1 cellular context compared by ENCODE assay signal in the genomic region with DNA sequence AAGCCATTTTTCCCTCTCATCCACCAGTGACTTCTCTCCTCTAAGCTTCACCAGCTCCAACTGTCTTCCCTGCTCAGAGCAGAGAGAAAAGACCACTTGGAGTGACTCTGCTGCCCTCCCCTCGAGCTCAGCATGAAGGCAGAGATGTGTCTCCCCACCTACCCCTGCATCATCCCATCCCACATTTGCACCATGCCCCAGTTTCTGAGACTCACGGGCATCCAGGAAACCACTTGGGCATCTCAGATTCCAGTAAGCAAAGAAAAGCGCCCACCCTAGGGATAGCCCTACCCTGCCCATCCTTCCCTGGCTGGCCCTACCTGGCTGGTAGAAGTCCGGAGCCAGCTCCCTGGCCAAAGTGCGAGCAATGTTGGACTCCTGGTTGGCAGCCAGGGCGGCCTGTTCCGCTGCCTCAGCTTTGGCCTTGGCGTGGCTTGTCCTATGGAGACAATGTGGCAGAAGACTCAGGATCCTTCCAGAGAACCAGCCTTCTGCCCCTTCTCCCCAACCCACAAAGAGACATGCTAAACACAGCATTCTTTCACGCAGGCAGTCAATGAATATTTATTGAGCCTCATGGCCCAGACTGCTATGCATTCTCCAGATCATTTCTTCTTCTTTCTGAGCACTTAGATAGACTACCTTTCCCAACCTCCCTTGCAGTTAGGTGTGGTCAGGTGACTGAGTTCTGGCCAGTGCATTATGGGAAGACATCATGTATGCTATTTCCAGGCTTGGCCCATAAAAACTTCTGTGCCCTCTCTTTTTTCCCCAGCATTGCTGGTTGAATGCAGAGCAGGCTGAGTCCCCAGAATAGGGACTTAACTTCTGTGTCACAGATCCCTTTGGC.
TF ChIP-seq lines count a peak whose summit lies in the region.

No MANE protein-coding gene starts in this region.

TF ChIP-seq in K562, 482 proteins besides CTCF, POLR2A, EP300 and RAD21:
- TF ChIP-seq SIX5 (IDR thresholded peaks at IDR 0.05; ENCODE audit: borderline replicate concordance in 1 of 2, insufficient read depth in 1 of 2, low read depth in 1 of 2, low read length in 2 of 2) = peak in 1 of 2 experiments; percentile 30; a peak in 1 of 4 replicates
- TF ChIP-seq, protein P1, sequence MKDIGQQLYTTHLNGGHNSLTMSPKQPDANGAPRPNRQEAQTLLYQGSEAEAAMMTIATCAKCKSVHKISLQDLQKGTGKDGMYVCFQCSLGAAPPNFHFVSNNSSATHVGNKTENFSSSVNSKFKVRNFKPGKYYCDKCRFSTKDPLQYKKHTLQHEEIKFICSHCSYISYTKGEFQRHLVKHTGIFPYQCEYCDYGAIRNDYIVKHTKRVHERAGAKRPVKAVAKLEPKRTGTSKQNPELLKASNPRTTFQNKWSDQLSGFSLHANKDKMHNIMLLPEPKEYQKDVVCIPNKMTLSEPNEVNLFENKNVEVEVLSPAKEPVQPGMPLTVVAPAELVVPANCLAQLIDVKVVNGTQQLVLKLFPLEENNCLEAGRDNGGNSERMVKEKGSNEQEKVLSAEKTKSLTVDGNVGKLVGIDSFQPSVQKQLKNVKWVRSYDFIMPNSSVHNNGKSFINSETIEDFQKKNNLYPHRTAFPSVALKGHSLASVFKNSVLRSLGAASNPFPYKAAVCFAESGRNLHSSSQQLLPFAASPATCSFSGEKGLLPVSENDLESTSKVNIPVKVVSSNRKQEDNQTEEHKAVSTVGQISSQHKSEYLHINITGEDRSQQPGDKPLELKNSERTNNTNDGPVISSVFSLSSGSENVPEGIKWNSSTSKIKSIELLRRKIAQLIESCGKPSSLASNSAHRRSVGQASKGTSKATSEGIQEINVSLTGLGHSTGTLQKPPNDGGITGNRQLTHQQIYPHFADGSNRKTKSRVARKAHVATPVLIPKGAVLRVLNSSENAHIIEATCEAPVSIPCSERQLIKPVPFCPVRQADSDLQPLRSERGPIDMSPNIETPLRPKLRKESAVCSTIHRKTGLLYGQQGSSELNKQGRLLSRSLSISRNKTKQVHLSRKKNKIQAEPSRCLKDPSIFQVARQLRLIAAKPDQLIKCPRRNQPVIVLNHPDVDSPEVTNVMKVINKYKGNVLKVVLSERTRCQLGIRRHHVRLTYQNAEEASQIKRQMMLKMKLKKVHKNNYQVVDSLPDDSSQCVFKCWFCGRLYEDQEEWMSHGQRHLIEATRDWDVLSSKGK (CRISPR knock-in tag; IDR thresholded peaks at IDR 0.05) = no peak
- TF ChIP-seq NR4A1 (CRISPR knock-in tag; IDR thresholded peaks at IDR 0.05) = no peak
- TF ChIP-seq NR4A1 (tag; IDR thresholded peaks at IDR 0.05) = no peak
- TF ChIP-seq NFRKB (IDR thresholded peaks at IDR 0.05; ENCODE audit: low read depth) = no peak
- TF ChIP-seq, protein P2, sequence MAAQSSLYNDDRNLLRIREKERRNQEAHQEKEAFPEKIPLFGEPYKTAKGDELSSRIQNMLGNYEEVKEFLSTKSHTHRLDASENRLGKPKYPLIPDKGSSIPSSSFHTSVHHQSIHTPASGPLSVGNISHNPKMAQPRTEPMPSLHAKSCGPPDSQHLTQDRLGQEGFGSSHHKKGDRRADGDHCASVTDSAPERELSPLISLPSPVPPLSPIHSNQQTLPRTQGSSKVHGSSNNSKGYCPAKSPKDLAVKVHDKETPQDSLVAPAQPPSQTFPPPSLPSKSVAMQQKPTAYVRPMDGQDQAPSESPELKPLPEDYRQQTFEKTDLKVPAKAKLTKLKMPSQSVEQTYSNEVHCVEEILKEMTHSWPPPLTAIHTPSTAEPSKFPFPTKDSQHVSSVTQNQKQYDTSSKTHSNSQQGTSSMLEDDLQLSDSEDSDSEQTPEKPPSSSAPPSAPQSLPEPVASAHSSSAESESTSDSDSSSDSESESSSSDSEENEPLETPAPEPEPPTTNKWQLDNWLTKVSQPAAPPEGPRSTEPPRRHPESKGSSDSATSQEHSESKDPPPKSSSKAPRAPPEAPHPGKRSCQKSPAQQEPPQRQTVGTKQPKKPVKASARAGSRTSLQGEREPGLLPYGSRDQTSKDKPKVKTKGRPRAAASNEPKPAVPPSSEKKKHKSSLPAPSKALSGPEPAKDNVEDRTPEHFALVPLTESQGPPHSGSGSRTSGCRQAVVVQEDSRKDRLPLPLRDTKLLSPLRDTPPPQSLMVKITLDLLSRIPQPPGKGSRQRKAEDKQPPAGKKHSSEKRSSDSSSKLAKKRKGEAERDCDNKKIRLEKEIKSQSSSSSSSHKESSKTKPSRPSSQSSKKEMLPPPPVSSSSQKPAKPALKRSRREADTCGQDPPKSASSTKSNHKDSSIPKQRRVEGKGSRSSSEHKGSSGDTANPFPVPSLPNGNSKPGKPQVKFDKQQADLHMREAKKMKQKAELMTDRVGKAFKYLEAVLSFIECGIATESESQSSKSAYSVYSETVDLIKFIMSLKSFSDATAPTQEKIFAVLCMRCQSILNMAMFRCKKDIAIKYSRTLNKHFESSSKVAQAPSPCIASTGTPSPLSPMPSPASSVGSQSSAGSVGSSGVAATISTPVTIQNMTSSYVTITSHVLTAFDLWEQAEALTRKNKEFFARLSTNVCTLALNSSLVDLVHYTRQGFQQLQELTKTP (IDR thresholded peaks at IDR 0.05; ENCODE audit: low read depth in 1 of 2, partially characterized antibody in 2 of 2) = peak in 1 of 2 experiments; percentile 91
- no peak for TF ChIP-seq STAT5B (CRISPR knock-in tag; IDR thresholded peaks at IDR 0.05)
- TF ChIP-seq, protein P3, sequence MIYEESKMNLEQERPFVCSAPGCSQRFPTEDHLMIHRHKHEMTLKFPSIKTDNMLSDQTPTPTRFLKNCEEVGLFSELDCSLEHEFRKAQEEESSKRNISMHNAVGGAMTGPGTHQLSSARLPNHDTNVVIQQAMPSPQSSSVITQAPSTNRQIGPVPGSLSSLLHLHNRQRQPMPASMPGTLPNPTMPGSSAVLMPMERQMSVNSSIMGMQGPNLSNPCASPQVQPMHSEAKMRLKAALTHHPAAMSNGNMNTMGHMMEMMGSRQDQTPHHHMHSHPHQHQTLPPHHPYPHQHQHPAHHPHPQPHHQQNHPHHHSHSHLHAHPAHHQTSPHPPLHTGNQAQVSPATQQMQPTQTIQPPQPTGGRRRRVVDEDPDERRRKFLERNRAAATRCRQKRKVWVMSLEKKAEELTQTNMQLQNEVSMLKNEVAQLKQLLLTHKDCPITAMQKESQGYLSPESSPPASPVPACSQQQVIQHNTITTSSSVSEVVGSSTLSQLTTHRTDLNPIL (CRISPR knock-in tag; IDR thresholded peaks at IDR 0.05) = no peak
- no peak for TF ChIP-seq CBX5 (IDR thresholded peaks at IDR 0.05; ENCODE audit: borderline replicate concordance, low read depth)
- TF ChIP-seq, protein P4, sequence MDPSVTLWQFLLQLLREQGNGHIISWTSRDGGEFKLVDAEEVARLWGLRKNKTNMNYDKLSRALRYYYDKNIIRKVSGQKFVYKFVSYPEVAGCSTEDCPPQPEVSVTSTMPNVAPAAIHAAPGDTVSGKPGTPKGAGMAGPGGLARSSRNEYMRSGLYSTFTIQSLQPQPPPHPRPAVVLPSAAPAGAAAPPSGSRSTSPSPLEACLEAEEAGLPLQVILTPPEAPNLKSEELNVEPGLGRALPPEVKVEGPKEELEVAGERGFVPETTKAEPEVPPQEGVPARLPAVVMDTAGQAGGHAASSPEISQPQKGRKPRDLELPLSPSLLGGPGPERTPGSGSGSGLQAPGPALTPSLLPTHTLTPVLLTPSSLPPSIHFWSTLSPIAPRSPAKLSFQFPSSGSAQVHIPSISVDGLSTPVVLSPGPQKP (CRISPR knock-in tag; IDR thresholded peaks at IDR 0.05) = no peak
- TF ChIP-seq, protein P5, sequence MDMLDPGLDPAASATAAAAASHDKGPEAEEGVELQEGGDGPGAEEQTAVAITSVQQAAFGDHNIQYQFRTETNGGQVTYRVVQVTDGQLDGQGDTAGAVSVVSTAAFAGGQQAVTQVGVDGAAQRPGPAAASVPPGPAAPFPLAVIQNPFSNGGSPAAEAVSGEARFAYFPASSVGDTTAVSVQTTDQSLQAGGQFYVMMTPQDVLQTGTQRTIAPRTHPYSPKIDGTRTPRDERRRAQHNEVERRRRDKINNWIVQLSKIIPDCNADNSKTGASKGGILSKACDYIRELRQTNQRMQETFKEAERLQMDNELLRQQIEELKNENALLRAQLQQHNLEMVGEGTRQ (CRISPR knock-in tag; IDR thresholded peaks at IDR 0.05) = peak; percentile 87
- TF ChIP-seq TSC22D4 (tag; IDR thresholded peaks at IDR 0.05) = no peak
- TF ChIP-seq, protein P6, sequence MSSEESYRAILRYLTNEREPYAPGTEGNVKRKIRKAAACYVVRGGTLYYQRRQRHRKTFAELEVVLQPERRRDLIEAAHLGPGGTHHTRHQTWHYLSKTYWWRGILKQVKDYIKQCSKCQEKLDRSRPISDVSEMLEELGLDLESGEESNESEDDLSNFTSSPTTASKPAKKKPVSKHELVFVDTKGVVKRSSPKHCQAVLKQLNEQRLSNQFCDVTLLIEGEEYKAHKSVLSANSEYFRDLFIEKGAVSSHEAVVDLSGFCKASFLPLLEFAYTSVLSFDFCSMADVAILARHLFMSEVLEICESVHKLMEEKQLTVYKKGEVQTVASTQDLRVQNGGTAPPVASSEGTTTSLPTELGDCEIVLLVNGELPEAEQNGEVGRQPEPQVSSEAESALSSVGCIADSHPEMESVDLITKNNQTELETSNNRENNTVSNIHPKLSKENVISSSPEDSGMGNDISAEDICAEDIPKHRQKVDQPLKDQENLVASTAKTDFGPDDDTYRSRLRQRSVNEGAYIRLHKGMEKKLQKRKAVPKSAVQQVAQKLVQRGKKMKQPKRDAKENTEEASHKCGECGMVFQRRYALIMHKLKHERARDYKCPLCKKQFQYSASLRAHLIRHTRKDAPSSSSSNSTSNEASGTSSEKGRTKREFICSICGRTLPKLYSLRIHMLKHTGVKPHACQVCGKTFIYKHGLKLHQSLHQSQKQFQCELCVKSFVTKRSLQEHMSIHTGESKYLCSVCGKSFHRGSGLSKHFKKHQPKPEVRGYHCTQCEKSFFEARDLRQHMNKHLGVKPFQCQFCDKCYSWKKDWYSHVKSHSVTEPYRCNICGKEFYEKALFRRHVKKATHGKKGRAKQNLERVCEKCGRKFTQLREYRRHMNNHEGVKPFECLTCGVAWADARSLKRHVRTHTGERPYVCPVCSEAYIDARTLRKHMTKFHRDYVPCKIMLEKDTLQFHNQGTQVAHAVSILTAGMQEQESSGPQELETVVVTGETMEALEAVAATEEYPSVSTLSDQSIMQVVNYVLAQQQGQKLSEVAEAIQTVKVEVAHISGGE (CRISPR knock-in tag; IDR thresholded peaks at IDR 0.05) = no peak
- no peak for TF ChIP-seq ZNF668 (CRISPR knock-in tag; IDR thresholded peaks at IDR 0.05)
- TF ChIP-seq BHLHE40 (IDR thresholded peaks at IDR 0.05; ENCODE audit: low read length) = no peak
- TF ChIP-seq ZNF217 (CRISPR knock-in tag; IDR thresholded peaks at IDR 0.05) = no peak
- TF ChIP-seq HCFC1 (IDR thresholded peaks at IDR 0.05; ENCODE audit: low read depth, low read length) = peak; percentile 73
- TF ChIP-seq KHSRP (IDR thresholded peaks at IDR 0.05) = no peak
- no peak for TF ChIP-seq SRSF3 (IDR thresholded peaks at IDR 0.05; ENCODE audit: insufficient read depth, low read length)
- no peak for TF ChIP-seq SIN3A (IDR thresholded peaks at IDR 0.05; ENCODE audit: borderline replicate concordance in 2 of 2, control insufficient read depth in 1 of 2, low read depth in 2 of 2, low read length in 2 of 2)
- TF ChIP-seq, protein P7, sequence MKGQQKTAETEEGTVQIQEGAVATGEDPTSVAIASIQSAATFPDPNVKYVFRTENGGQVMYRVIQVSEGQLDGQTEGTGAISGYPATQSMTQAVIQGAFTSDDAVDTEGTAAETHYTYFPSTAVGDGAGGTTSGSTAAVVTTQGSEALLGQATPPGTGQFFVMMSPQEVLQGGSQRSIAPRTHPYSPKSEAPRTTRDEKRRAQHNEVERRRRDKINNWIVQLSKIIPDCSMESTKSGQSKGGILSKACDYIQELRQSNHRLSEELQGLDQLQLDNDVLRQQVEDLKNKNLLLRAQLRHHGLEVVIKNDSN (CRISPR knock-in tag; IDR thresholded peaks at IDR 0.05) = peak; percentile 43
- TF ChIP-seq ZNF830 (CRISPR knock-in tag; IDR thresholded peaks at IDR 0.05) = no peak
- peak; percentile 50; the same call in 1 of the 2 replicates for TF ChIP-seq RAD51 (IDR thresholded peaks at IDR 0.05; ENCODE audit: borderline replicate concordance, low read depth)
- TF ChIP-seq SIN3B (IDR thresholded peaks at IDR 0.05; ENCODE audit: low read depth) = no peak
- TF ChIP-seq ZFP30 (CRISPR knock-in tag; IDR thresholded peaks at IDR 0.05; ENCODE audit: borderline replicate concordance) = no peak
- TF ChIP-seq ZNF174 (CRISPR knock-in tag; IDR thresholded peaks at IDR 0.05) = no peak
- TF ChIP-seq, protein P8, sequence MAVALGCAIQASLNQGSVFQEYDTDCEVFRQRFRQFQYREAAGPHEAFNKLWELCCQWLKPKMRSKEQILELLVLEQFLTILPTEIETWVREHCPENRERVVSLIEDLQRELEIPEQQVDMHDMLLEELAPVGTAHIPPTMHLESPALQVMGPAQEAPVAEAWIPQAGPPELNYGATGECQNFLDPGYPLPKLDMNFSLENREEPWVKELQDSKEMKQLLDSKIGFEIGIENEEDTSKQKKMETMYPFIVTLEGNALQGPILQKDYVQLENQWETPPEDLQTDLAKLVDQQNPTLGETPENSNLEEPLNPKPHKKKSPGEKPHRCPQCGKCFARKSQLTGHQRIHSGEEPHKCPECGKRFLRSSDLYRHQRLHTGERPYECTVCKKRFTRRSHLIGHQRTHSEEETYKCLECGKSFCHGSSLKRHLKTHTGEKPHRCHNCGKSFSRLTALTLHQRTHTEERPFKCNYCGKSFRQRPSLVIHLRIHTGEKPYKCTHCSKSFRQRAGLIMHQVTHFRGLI (CRISPR knock-in tag; IDR thresholded peaks at IDR 0.05) = no peak
- TF ChIP-seq, protein P9, sequence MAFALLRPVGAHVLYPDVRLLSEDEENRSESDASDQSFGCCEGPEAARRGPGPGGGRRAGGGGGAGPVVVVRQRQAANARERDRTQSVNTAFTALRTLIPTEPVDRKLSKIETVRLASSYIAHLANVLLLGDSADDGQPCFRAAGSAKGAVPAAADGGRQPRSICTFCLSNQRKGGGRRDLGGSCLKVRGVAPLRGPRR (CRISPR knock-in tag; IDR thresholded peaks at IDR 0.05) = no peak
- TF ChIP-seq SREBF2 (CRISPR knock-in tag; IDR thresholded peaks at IDR 0.05) = no peak
- TF ChIP-seq RBM17 (IDR thresholded peaks at IDR 0.05; ENCODE audit: borderline replicate concordance, low read depth, low read length) = no peak
TF ChIP-seq in K562: peak in this region for 6.
